Comparison of ENCODE assay signal across 1 cellular context in genomic region chr6:90369024-90369519, GRCh38.
A peak's percentile ranks its signal among the peaks of the same experiment; 100 is the strongest.
TF ChIP-seq lines count a peak whose summit lies in the region.

No MANE protein-coding gene starts in this region.

TF ChIP-seq in HEK293, 187 proteins besides CTCF, POLR2A, EP300 and RAD21 (continued from another document and continues in another):
- TF ChIP-seq PRDM2 (tag by site-specific recombination; IDR thresholded peaks at IDR 0.05; ENCODE audit: borderline replicate concordance): no peak
- TF ChIP-seq ZNF155 (tag by site-specific recombination; IDR thresholded peaks at IDR 0.05): no peak
- peak; percentile 98 for TF ChIP-seq ZNF362 (tag by site-specific recombination; IDR thresholded peaks at IDR 0.05)
- peak; percentile 85 for TF ChIP-seq ZXDB (tag by site-specific recombination; IDR thresholded peaks at IDR 0.05)
- no peak for TF ChIP-seq ZNF510 (tag by site-specific recombination; IDR thresholded peaks at IDR 0.05; ENCODE audit: insufficient replicate concordance)
- TF ChIP-seq ZNF10 (tag by site-specific recombination; IDR thresholded peaks at IDR 0.05): peak; percentile 25
- TF ChIP-seq ZBTB6 (tag by site-specific recombination; IDR thresholded peaks at IDR 0.05): no peak
- no peak for TF ChIP-seq MYNN (tag by site-specific recombination; IDR thresholded peaks at IDR 0.05; ENCODE audit: borderline replicate concordance)
- no peak for TF ChIP-seq ZSCAN18 (tag by site-specific recombination; IDR thresholded peaks at IDR 0.05)
- no peak for TF ChIP-seq ZNF610 (tag by site-specific recombination; IDR thresholded peaks at IDR 0.05; ENCODE audit: borderline replicate concordance)
- 0 out of 2 replicates have a peak, but pooled peaks have one; percentile 27 for TF ChIP-seq SP2 (tag by site-specific recombination; IDR thresholded peaks at IDR 0.05)
- no peak for TF ChIP-seq ZFP41 (tag by site-specific recombination; IDR thresholded peaks at IDR 0.05; ENCODE audit: borderline replicate concordance)
- TF ChIP-seq ZNF302 (tag by site-specific recombination; IDR thresholded peaks at IDR 0.05; ENCODE audit: low read depth): no peak
- TF ChIP-seq HOXA7 (CRISPR knock-in tag; IDR thresholded peaks at IDR 0.05; ENCODE audit: borderline replicate concordance): no peak
- no peak for TF ChIP-seq ZNF664 (tag by site-specific recombination; IDR thresholded peaks at IDR 0.05)
- no peak for TF ChIP-seq ZNF341 (tag by site-specific recombination; IDR thresholded peaks at IDR 0.05; ENCODE audit: low read depth)
- peak; percentile 97 for TF ChIP-seq ZNF660 (tag by site-specific recombination; IDR thresholded peaks at IDR 0.05)
- TF ChIP-seq YY1 (tag by site-specific recombination; IDR thresholded peaks at IDR 0.05): no peak
- TF ChIP-seq TRIM28 (IDR thresholded peaks at IDR 0.05; ENCODE audit: borderline replicate concordance, low read length): peak; percentile 100
- 0 out of 2 replicates have a peak, but pooled peaks have one; percentile 35 for TF ChIP-seq ZNF2 (tag by site-specific recombination; IDR thresholded peaks at IDR 0.05)
- peak; percentile 74 for TF ChIP-seq ZNF529 (tag by site-specific recombination; IDR thresholded peaks at IDR 0.05; ENCODE audit: insufficient replicate concordance)
- TF ChIP-seq ZNF514 (tag by site-specific recombination; IDR thresholded peaks at IDR 0.05): no peak
- TF ChIP-seq ZBTB17 (tag by site-specific recombination; IDR thresholded peaks at IDR 0.05): peak; percentile 76
- TF ChIP-seq SCRT1 (tag by site-specific recombination; IDR thresholded peaks at IDR 0.05; ENCODE audit: borderline replicate concordance): no peak
- TF ChIP-seq ZNF473 (tag by site-specific recombination; IDR thresholded peaks at IDR 0.05): no peak
- no peak for TF ChIP-seq ZNF555 (tag by site-specific recombination; conservative IDR thresholded peaks at IDR 0.05)
- TF ChIP-seq KLF1 (tag by site-specific recombination; IDR thresholded peaks at IDR 0.05): 0 out of 2 replicates have a peak, but pooled peaks have one; percentile 30
- no peak for TF ChIP-seq ZNF747 (tag by site-specific recombination; IDR thresholded peaks at IDR 0.05)
- no peak for TF ChIP-seq ZNF133 (tag by site-specific recombination; IDR thresholded peaks at IDR 0.05)
- TF ChIP-seq ZNF518A (tag by site-specific recombination; conservative IDR thresholded peaks at IDR 0.05; ENCODE audit: low read depth): peak; percentile 62
- TF ChIP-seq ZNF76 (tag by site-specific recombination; IDR thresholded peaks at IDR 0.05; ENCODE audit: borderline replicate concordance, low read depth): peak; percentile 29; the same call in 1 of the 2 replicates
- TF ChIP-seq ZNF391 (tag by site-specific recombination; IDR thresholded peaks at IDR 0.05; ENCODE audit: borderline replicate concordance, low read depth): no peak; the same call in 1 of the 2 replicates
- TF ChIP-seq ZNF426 (tag by site-specific recombination; IDR thresholded peaks at IDR 0.05): no peak
- TF ChIP-seq ZNF221 (tag by site-specific recombination; IDR thresholded peaks at IDR 0.05; ENCODE audit: borderline replicate concordance): no peak
- TF ChIP-seq MZF1 (tag by site-specific recombination; IDR thresholded peaks at IDR 0.05; ENCODE audit: borderline replicate concordance): no peak
- no peak for TF ChIP-seq ZNF174 (tag by site-specific recombination; IDR thresholded peaks at IDR 0.05)
- TF ChIP-seq ZNF292 (tag by site-specific recombination; IDR thresholded peaks at IDR 0.05; ENCODE audit: borderline replicate concordance, low read depth): no peak
- no peak for TF ChIP-seq ZNF830 (tag by site-specific recombination; IDR thresholded peaks at IDR 0.05; ENCODE audit: low read depth)
- TF ChIP-seq ZNF776 (tag by site-specific recombination; IDR thresholded peaks at IDR 0.05; ENCODE audit: borderline replicate concordance): no peak
- TF ChIP-seq ZNF580 (tag by site-specific recombination; IDR thresholded peaks at IDR 0.05): no peak
- TF ChIP-seq ZNF239 (tag by site-specific recombination; IDR thresholded peaks at IDR 0.05): no peak
- TF ChIP-seq ZBTB8A (tag by site-specific recombination; IDR thresholded peaks at IDR 0.05): no peak
- no peak for TF ChIP-seq TCF7L2 (IDR thresholded peaks at IDR 0.05; ENCODE audit: borderline replicate concordance, low read depth, low read length)
- no peak for TF ChIP-seq RBAK (tag by site-specific recombination; IDR thresholded peaks at IDR 0.05)
- peak; percentile 93 for TF ChIP-seq ZSCAN30 (tag by site-specific recombination; IDR thresholded peaks at IDR 0.05)
- TF ChIP-seq ZNF223 (tag by site-specific recombination; IDR thresholded peaks at IDR 0.05): no peak
- peak; percentile 91 for TF ChIP-seq SETDB1 (IDR thresholded peaks at IDR 0.05; ENCODE audit: insufficient read length, low read length)
- no peak for TF ChIP-seq PRDM4 (tag by site-specific recombination; IDR thresholded peaks at IDR 0.05)
